8 cellular contexts compared by ENCODE assay signal in the genomic region with DNA sequence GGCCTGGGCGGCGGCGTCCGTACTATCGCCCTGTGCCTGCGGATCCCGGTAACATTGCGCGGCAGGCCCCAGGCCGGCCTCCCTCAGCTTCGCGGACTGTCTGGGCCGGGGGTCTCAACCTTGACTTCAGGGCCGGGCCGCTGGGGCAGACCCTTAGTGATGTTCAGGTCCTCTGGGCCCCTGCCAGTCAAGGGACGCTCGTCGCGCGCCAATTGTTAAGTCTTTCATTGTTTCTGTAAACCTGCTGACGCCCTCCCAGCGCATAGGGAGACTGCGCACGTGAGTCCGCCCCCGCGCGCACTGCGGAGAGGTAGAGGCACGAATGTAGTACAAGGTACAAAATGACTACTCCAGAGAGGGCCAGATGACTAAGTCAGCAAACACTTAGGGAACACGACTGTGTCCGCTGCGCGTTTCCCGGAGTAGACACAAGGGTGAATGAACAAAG. TPM values are rescaled to one million over a fixed set of nuclear protein-coding genes. Genes with fewer than 3 reads are reported as not detected.
DNase-seq lines count a peak whose midpoint lies in the region; ATAC-seq and TF ChIP-seq lines count a peak whose summit lies in the region.

No MANE protein-coding gene starts in this region.

- WGBS in tibial nerve, 2 donors: 8% methylated on average over 15 to 35 of the region's 35 CpGs

- ATAC-seq in GM18498 (IDR thresholded peaks at IDR 0.05; ENCODE audit: unreplicated experiment) (peak; percentile 14), HG02870 (IDR thresholded peaks at IDR 0.05; ENCODE audit: unreplicated experiment) (peak; percentile 13), foreskin keratinocyte (peak; percentile 44), omental fat pad (ENCODE audit: low FRiP score) (peak; percentile 33)

- TF ChIP-seq CTCF in foreskin keratinocyte (conservative IDR thresholded peaks at IDR 0.05) (no peak), omental fat pad (IDR thresholded peaks at IDR 0.05) (no peak), tibial nerve (IDR thresholded peaks at IDR 0.05) (no peak)

- DNase-seq in NCI-H345 (lab: John Stamatoyannopoulos, UW) (peak; percentile 43), foreskin keratinocyte (peak; percentile 35 to 62), omental fat pad (ENCODE audit: low spot score) (peak; percentile 55), tibial nerve (ENCODE audit: low spot score in 2 of 2) (peak in 1 of 2 donors; percentile 13), dedifferentiated amniotic fluid mesenchymal stem cell (ENCODE audit: extremely low spot score) (no peak)
- peak; percentile 5 to 7 for DNase-seq in activated T-helper 1 cell treated with anti-CD3 and anti-CD28 coated beads, Interleukin-2, amount 50 U/mL, for 16 hours (ENCODE audit: low read depth in 1 of 2, low spot score in 1 of 2)

- H3K4me1 ChIP-seq in foreskin keratinocyte (no peaks in the 10 kb centered on the region), tibial nerve (peaks cover 2 to 39% (median 16%) of the 10 kb centered on the region in 4 donors)

- no peaks in the 10 kb centered on the region for H3K36me3 ChIP-seq in tibial nerve

- no peaks in the 10 kb centered on the region for H3K9me3 ChIP-seq in tibial nerve

- peak overlapping the region; percentile 76 to 91 (median 82) for H3K4me3 ChIP-seq in tibial nerve

- no peaks in the 10 kb centered on the region for H3K27me3 ChIP-seq in foreskin keratinocyte
- no peaks in the 10 kb centered on the region for H3K27me3 ChIP-seq in tibial nerve

- H3K27ac ChIP-seq in foreskin keratinocyte (peak overlapping the region; percentile 4), tibial nerve (peak overlapping the region; percentile 58 to 93 (median 83))

- no peak for TF ChIP-seq POLR2A in tibial nerve (IDR thresholded peaks at IDR 0.05)

- TF ChIP-seq EP300 in tibial nerve (IDR thresholded peaks at IDR 0.05): no peak

RNA-seq across cellular contexts. Expression of a gene that starts 0.5 kb away (rescaled TPM):
- total RNA-seq in foreskin keratinocyte (39.7 and 42.6 TPM in 2 replicates), omental fat pad (10 to 100 TPM; 32.9 to 60.7 (median 36.7) TPM), tibial nerve (10 to 100 TPM; 34.7 to 51.3 (median 44.3) TPM)
- polyA plus RNA-seq in foreskin keratinocyte: 45.6 and 49.7 TPM in 2 replicates

RNA-seq across cellular contexts. Expression of a gene that starts 38.4 kb away (rescaled TPM):
- total RNA-seq in foreskin keratinocyte: 0.03 and 0.04 TPM in 2 replicates
- polyA plus RNA-seq in foreskin keratinocyte: 0.01 TPM in 2 replicates
- 1 to 10 TPM in 2 of 4 donors, under 1 TPM in 2; 0.46 to 1.4 (median 0.94) TPM for total RNA-seq in omental fat pad
- total RNA-seq in tibial nerve: 1 to 10 TPM in 1 of 4 donors, under 1 TPM in 3; under 0.01 to 1.2 (median 0.75) TPM

RNA-seq across cellular contexts. Expression of a gene that starts 59.7 kb away (rescaled TPM):
- total RNA-seq in foreskin keratinocyte (0.17 and 0.18 TPM in 2 replicates), omental fat pad (10 to 100 TPM; 11.6 to 40.1 (median 16.3) TPM), tibial nerve (10 to 100 TPM in 3 of 4 donors, 1 to 10 TPM in 1; 8.6 to 15.6 (median 13.2) TPM)
- 0.15 and 0.18 TPM in 2 replicates for polyA plus RNA-seq in foreskin keratinocyte
